In genomic region chr21:39016740-39017315, GRCh38 we compare ENCODE assay signal across 8 cellular contexts.
DNase-seq lines count a peak whose midpoint lies in the region; ATAC-seq and TF ChIP-seq lines count a peak whose summit lies in the region.

No MANE protein-coding gene starts in this region.

- H3K27me3 ChIP-seq in uterus: no peaks in the 10 kb centered on the region

- no peaks in the 10 kb centered on the region for H3K9me3 ChIP-seq in mucosa of descending colon
- no peaks in the 10 kb centered on the region for H3K9me3 ChIP-seq in uterus

- TF ChIP-seq CTCF in NB4 (IDR thresholded peaks at IDR 0.05; ENCODE audit: low read depth, low read length) (no peak), mucosa of descending colon (IDR thresholded peaks at IDR 0.05) (no peak), glutamatergic neuron (IDR thresholded peaks at IDR 0.05; ENCODE audit: partially characterized antibody, unreplicated experiment) (no peak), uterus (IDR thresholded peaks at IDR 0.05) (no peak)

- H3K4me3 Mint-ChIP-seq in glutamatergic neuron (ENCODE audit: unreplicated experiment): no peak overlapping the region

- H3K4me3 ChIP-seq in NB4 (ENCODE audit: low read depth, low read length): no peak overlapping the region
- no peak overlapping the region for H3K4me3 ChIP-seq in mucosa of descending colon
- no peak overlapping the region for H3K4me3 ChIP-seq in uterus

- peak; percentile 91 for ATAC-seq in GM18861 (IDR thresholded peaks at IDR 0.05; ENCODE audit: unreplicated experiment)
- ATAC-seq in HG02678 (IDR thresholded peaks at IDR 0.05; ENCODE audit: unreplicated experiment): peak; percentile 97
- ATAC-seq in mucosa of descending colon: peak; percentile 38

- no peaks in the 10 kb centered on the region for H3K9me3 Mint-ChIP-seq in glutamatergic neuron (ENCODE audit: unreplicated experiment)

- no peaks in the 10 kb centered on the region for H3K36me3 Mint-ChIP-seq in glutamatergic neuron (ENCODE audit: unreplicated experiment)

- no peak overlapping the region for H3K27ac Mint-ChIP-seq in glutamatergic neuron (ENCODE audit: unreplicated experiment)

- no peak overlapping the region for H3K27ac ChIP-seq in uterus

- intact Hi-C loops in mucosa of descending colon (cut with DNase I, micrococcal nuclease): no loop called here
- intact Hi-C loops in uterus (cut with DNase I; ENCODE audit: low total_unique reads): no loop called here

- TF ChIP-seq POLR2A in NB4 (IDR thresholded peaks at IDR 0.05; ENCODE audit: extremely low read depth, insufficient read length) (no peak), uterus (IDR thresholded peaks at IDR 0.05) (no peak)

- H3K4me1 ChIP-seq in mucosa of descending colon (ENCODE audit: low read depth): no peaks in the 10 kb centered on the region
- peaks cover 0 to 7% of the 10 kb centered on the region in 2 donors for H3K4me1 ChIP-seq in uterus

- H3K36me3 ChIP-seq in mucosa of descending colon (ENCODE audit: low read depth) (no peaks in the 10 kb centered on the region), uterus (no peaks in the 10 kb centered on the region)

- H3K4me1 Mint-ChIP-seq in glutamatergic neuron (ENCODE audit: low read depth, unreplicated experiment): no peaks in the 10 kb centered on the region

- H3K27me3 Mint-ChIP-seq in glutamatergic neuron (ENCODE audit: unreplicated experiment): no peaks in the 10 kb centered on the region

- peak; percentile 94 for DNase-seq in NB4 (ENCODE audit: low read depth)
- DNase-seq in mucosa of descending colon: peak in 1 of 3 donors; percentile 36
- DNase-seq in glutamatergic neuron: no peak
- no peak for DNase-seq in activated CD4-positive, alpha-beta T cell treated with anti-CD3 and anti-CD28 coated beads, Interleukin-2, amount 50 U/mL, for 48 hours
- no peak for DNase-seq in uterus
- DNase-seq in NCI-H2196 (lab: John Stamatoyannopoulos, UW; ENCODE audit: unreplicated experiment): no peak

Comparison
In these comparisons a context has a peak if more than half of its experiments do, and no peak if none do; other contexts are left out.
1. ATAC-seq: peak in every context shown above with its lines; median percentile 97 in HG02678; 91 in GM18861; 38 in mucosa of descending colon.